8 cellular contexts compared by ENCODE assay signal in the genomic region with DNA sequence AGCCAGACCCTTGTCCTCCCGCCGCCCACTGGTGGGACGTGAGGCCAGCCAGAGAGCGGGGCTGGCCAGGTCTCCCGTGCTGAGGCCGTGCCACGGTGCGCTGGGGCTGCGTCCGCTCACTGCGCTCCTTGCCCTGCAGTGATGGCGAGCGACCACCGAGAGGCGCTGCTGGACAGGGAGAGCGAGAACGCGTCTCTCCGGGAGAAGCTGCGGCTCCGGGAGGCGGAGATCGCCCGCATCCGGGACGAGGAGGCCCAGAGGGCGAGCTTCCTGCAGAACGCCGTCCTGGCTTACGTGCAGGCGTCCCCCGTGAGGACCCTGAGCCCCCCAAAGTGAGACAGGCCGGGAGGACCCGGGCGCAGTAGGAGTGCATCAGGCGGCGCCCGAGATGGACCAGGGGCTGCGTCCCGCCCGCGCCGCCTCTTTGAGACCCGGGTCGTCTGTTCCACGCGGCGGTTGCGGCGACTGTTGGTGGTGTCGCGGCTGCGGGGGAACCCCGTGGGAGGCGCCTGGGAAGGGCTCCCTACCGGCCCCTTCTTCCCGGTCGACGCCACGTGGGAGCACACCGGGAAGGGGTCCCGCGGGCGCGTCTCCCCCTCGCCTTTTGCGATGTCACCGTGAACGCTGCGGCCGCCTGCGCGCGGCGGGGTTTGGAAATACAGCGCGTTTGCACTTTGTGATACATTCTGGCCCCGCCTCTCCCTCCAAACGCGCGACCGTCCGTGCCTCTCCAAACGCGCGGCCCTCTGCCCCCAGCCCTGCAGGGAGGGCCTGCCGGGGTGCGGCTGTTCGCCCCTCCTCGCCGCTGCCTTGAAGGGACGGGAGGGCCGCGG. TPM values are rescaled to one million over a fixed set of nuclear protein-coding genes. Genes with fewer than 3 reads are reported as not detected.
DNase-seq lines count a peak whose midpoint lies in the region; ATAC-seq, FAIRE-seq and TF ChIP-seq lines count a peak whose summit lies in the region.

No MANE protein-coding gene starts in this region.

- DNase-seq in GM12891 (ENCODE audit: insufficient read length, low spot score) (peak; percentile 92), Kasumi-1 (lab: John Stamatoyannopoulos, UW) (peak; percentile 87 to 88), SK-N-DZ (ENCODE audit: low spot score) (peak; percentile 88), head of caudate nucleus (peak; percentile 48 to 92 (median 84)), osteocyte (ENCODE audit: extremely low spot score, unreplicated experiment) (peak; percentile 95), suprapubic skin (ENCODE audit: low spot score in 2 of 2) (peak; percentile 90 to 94)
- DNase-seq in activated naive CD4-positive, alpha-beta T cell treated with anti-CD3 and anti-CD28 coated beads, Interleukin-2, amount 50 U/mL, for 72 hours (ENCODE audit: low spot score in 2 of 2) = peak; percentile 86 to 92

- no peaks in the 10 kb centered on the region for H3K27me3 Mint-ChIP-seq in osteocyte (ENCODE audit: unreplicated experiment)

- peak; percentile 94 for FAIRE-seq in GM12891 (lab: Jason Lieb, UNC)

- no peaks in the 10 kb centered on the region for H3K36me3 Mint-ChIP-seq in activated naive CD4-positive, alpha-beta T cell treated with anti-CD3 and anti-CD28 coated beads, Interleukin-2, amount 50 U/mL, for 72 hours
- H3K36me3 Mint-ChIP-seq in osteocyte (ENCODE audit: unreplicated experiment) = no peaks in the 10 kb centered on the region

- no peaks in the 10 kb centered on the region for H3K9me3 ChIP-seq in suprapubic skin

- peak; percentile 71 to 85 for ATAC-seq in activated naive CD4-positive, alpha-beta T cell treated with anti-CD3 and anti-CD28 coated beads, Interleukin-2, amount 50 U/mL, for 72 hours
- ATAC-seq in GM18867 (IDR thresholded peaks at IDR 0.05; ENCODE audit: unreplicated experiment) = no peak

- H3K9me3 Mint-ChIP-seq in activated naive CD4-positive, alpha-beta T cell treated with anti-CD3 and anti-CD28 coated beads, Interleukin-2, amount 50 U/mL, for 72 hours = no peaks in the 10 kb centered on the region
- no peaks in the 10 kb centered on the region for H3K9me3 Mint-ChIP-seq in osteocyte (ENCODE audit: unreplicated experiment)

- peaks cover 13% of the 10 kb centered on the region for H3K4me1 Mint-ChIP-seq in osteocyte (ENCODE audit: unreplicated experiment)

- peaks cover 30% of the 10 kb centered on the region for H3K4me1 ChIP-seq in suprapubic skin

- peak overlapping the region; percentile 77 for H3K27ac ChIP-seq in suprapubic skin

- H3K36me3 ChIP-seq in suprapubic skin = no peaks in the 10 kb centered on the region

- intact Hi-C loops in head of caudate nucleus (cut with DNase I) = loop anchor here (1.0 kb wide), 1 partner anchor 124 kb away; no protein-coding TSS in a partner anchor

- H3K27me3 ChIP-seq in suprapubic skin = peaks cover 7% of the 10 kb centered on the region

- peak overlapping the region; percentile 64 for H3K4me3 ChIP-seq in suprapubic skin

- H3K27ac Mint-ChIP-seq in activated naive CD4-positive, alpha-beta T cell treated with anti-CD3 and anti-CD28 coated beads, Interleukin-2, amount 50 U/mL, for 72 hours = no peak overlapping the region
- peak overlapping the region; percentile 44 for H3K27ac Mint-ChIP-seq in osteocyte (ENCODE audit: unreplicated experiment)

- TF ChIP-seq POLR2A in GM12891 (IDR thresholded peaks at IDR 0.05; ENCODE audit: low read depth, low read length) = no peak
- no peak for TF ChIP-seq POLR2A in suprapubic skin (IDR thresholded peaks at IDR 0.05)

- TF ChIP-seq CTCF in osteocyte (IDR thresholded peaks at IDR 0.05) (peak; percentile 93), suprapubic skin (IDR thresholded peaks at IDR 0.05) (peak; percentile 90 to 94)

- TF ChIP-seq EP300 in suprapubic skin (IDR thresholded peaks at IDR 0.05) = no peak

- WGBS in suprapubic skin = 0% methylated on average over 15 of the region's 94 CpGs

- H3K4me3 Mint-ChIP-seq in osteocyte (ENCODE audit: unreplicated experiment) = peak overlapping the region; percentile 81

TF ChIP-seq in GM12891, 5 proteins besides CTCF, POLR2A, EP300 and RAD21:
- TF ChIP-seq POLR2AphosphoS5 (IDR thresholded peaks at IDR 0.05; ENCODE audit: low read depth, low read length) (no peak), POU2F2 (IDR thresholded peaks at IDR 0.05; ENCODE audit: low read depth, low read length) (no peak; the same call in 1 of the 2 replicates), PAX5 (IDR thresholded peaks at IDR 0.05; ENCODE audit: insufficient read depth, low read length, severe bottlenecking) (no peak), SPI1 (IDR thresholded peaks at IDR 0.05; ENCODE audit: low read depth, low read length) (no peak), TAF1 (IDR thresholded peaks at IDR 0.05; ENCODE audit: low read depth, low read length) (no peak)

RNA-seq across cellular contexts. Expression of gene RAC3, which starts 0.8 kb away (rescaled TPM):
- polyA plus RNA-seq in GM12891 (2012; ENCODE audit: low read depth, missing spikeins) = 3.3 TPM
- polyA plus RNA-seq in SK-N-DZ (2014; cell fraction: cytosol; rRNA removed) = 207 and 236 TPM in 2 replicates
- 474 and 522 TPM in 2 replicates for polyA plus RNA-seq in SK-N-DZ (2014; cell fraction: nucleus; rRNA removed)
- total RNA-seq in activated naive CD4-positive, alpha-beta T cell treated with anti-CD3 and anti-CD28 coated beads, Interleukin-2, amount 50 U/mL, for 72 hours = 10 to 100 TPM in 1 of 2 donors, 1 to 10 TPM in 1; 5.7 to 13.5 TPM
- total RNA-seq in osteocyte (19.4 and 21.8 TPM in 2 replicates), suprapubic skin (10 to 100 TPM; 13.7 to 34.1 (median 14.8) TPM)

RNA-seq across cellular contexts. Expression of gene DCXR, which starts 6.8 kb away (rescaled TPM):
- 40.2 TPM for polyA plus RNA-seq in GM12891 (2012; ENCODE audit: low read depth, missing spikeins)
- polyA plus RNA-seq in SK-N-DZ (2014; cell fraction: cytosol; rRNA removed) = 228 and 312 TPM in 2 replicates
- 357 and 359 TPM in 2 replicates for polyA plus RNA-seq in SK-N-DZ (2014; cell fraction: nucleus; rRNA removed)
- total RNA-seq in activated naive CD4-positive, alpha-beta T cell treated with anti-CD3 and anti-CD28 coated beads, Interleukin-2, amount 50 U/mL, for 72 hours = 100 to 1,000 TPM in 1 of 2 donors, 10 to 100 TPM in 1; 85.5 to 128 TPM
- total RNA-seq in osteocyte (69.0 and 71.0 TPM in 2 replicates), suprapubic skin (100 to 1,000 TPM; 160 to 267 (median 222) TPM)

RNA-seq across cellular contexts. Expression of gene LRRC45, which starts 7.6 kb away (rescaled TPM):
- 8.5 TPM for polyA plus RNA-seq in GM12891 (2012; ENCODE audit: low read depth, missing spikeins)
- polyA plus RNA-seq in SK-N-DZ (2014; cell fraction: cytosol; rRNA removed) = 35.1 and 52.1 TPM in 2 replicates
- 551 and 631 TPM in 2 replicates for polyA plus RNA-seq in SK-N-DZ (2014; cell fraction: nucleus; rRNA removed)
- total RNA-seq in activated naive CD4-positive, alpha-beta T cell treated with anti-CD3 and anti-CD28 coated beads, Interleukin-2, amount 50 U/mL, for 72 hours = 10 to 100 TPM; 16.7 TPM
- 9.4 and 9.8 TPM in 2 replicates for total RNA-seq in osteocyte
- 10 to 100 TPM; 14.1 to 18.7 (median 15.4) TPM for total RNA-seq in suprapubic skin

RNA-seq across cellular contexts. Expression of gene CENPX, which starts 8.0 kb away (rescaled TPM):
- 45.7 TPM for polyA plus RNA-seq in GM12891 (2012; ENCODE audit: low read depth, missing spikeins)
- polyA plus RNA-seq in SK-N-DZ (2014; cell fraction: cytosol; rRNA removed) = 355 and 371 TPM in 2 replicates
- 411 and 471 TPM in 2 replicates for polyA plus RNA-seq in SK-N-DZ (2014; cell fraction: nucleus; rRNA removed)
- total RNA-seq in activated naive CD4-positive, alpha-beta T cell treated with anti-CD3 and anti-CD28 coated beads, Interleukin-2, amount 50 U/mL, for 72 hours = 10 to 100 TPM; 47.8 to 62.7 TPM
- total RNA-seq in osteocyte (29.4 and 31.7 TPM in 2 replicates), suprapubic skin (10 to 100 TPM; 75.8 to 81.6 (median 76.8) TPM)

RNA-seq across cellular contexts. Expression of gene RFNG, which starts 20.9 kb away (rescaled TPM):
- polyA plus RNA-seq in GM12891 (2012; ENCODE audit: low read depth, missing spikeins) = 13.8 TPM
- polyA plus RNA-seq in SK-N-DZ (2014; cell fraction: cytosol; rRNA removed) = 65.1 and 71.9 TPM in 2 replicates
- 471 and 495 TPM in 2 replicates for polyA plus RNA-seq in SK-N-DZ (2014; cell fraction: nucleus; rRNA removed)
- 10 to 100 TPM; 21.5 to 24.2 TPM for total RNA-seq in activated naive CD4-positive, alpha-beta T cell treated with anti-CD3 and anti-CD28 coated beads, Interleukin-2, amount 50 U/mL, for 72 hours
- total RNA-seq in osteocyte = 37.3 and 41.0 TPM in 2 replicates
- total RNA-seq in suprapubic skin = 10 to 100 TPM; 46.0 to 61.0 (median 50.8) TPM
